ENCODE assay signal across 1 cellular context in the genomic region with DNA sequence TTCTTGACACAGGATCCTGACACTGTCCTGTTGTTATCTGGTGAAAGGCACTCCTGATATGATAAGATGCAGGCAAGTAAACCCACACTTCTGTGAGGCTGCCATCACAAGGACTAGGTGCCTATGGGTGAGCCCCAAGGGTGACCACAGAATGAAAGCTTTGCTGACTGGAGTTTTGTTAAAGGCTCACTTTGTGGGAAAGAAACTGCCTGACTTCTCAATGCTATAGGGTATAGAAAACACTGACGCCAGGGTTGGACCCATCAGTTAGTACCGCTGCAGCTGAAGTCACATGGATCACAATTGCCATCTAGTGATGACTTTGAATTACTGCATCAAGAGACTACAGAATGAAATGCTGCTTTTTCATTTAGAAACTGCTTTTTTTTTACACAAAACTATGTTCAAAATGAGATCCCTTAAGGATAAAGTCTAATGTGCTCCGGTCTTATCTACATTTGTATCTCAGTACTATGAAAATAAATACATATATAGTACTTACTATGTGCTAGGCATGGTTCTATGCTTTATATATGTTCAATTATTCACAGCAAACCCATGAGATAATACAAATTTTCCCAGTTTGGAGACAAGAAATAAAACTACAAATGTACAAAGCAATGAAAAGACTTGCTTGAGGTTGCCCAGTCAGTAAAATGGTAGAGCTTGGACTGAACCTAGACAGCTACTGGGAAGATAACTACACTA.
TF ChIP-seq lines count a peak whose summit lies in the region.

No MANE protein-coding gene starts in this region.

TF ChIP-seq in HEK293, 187 proteins besides CTCF, POLR2A, EP300 and RAD21 (continued from another document):
- TF ChIP-seq ZNF654 (tag by site-specific recombination; IDR thresholded peaks at IDR 0.05; ENCODE audit: low read depth): peak; percentile 87
- no peak for TF ChIP-seq GLIS1 (tag by site-specific recombination; IDR thresholded peaks at IDR 0.05)
- no peak for TF ChIP-seq BCL6B (tag by site-specific recombination; IDR thresholded peaks at IDR 0.05)
